2 cellular contexts compared by ENCODE assay signal in the genomic region with DNA sequence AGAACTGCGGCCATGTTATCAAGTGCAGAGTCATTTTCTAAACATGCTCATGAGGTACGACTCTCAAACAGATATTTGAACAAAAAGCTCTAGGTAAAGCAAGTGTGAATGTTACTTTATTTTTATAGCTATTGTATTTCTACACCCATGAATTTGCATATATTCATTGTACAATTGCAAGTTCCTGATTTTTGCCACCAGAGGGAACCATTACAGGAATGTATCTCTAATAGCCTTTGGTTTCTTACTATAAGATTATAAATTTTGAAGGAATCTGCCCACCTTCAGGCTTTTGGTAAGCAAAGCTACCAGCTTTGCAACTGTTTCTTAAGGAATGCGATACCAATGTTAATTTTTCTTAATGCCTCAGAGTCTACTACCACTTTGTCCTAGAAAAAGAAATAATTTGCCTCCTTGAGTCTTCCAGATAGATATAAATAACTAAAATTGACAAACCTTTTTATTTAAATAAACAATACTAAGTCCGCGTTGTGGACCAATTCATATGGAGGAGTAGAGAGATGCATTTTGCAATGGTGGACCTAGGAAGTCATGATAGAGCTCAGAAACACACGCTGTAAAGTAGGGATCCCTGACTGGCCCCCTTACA.
TF ChIP-seq lines count a peak whose summit lies in the region.

No MANE protein-coding gene starts in this region.

TF ChIP-seq in IMR-90, 13 proteins besides CTCF, POLR2A, EP300 and RAD21:
- TF ChIP-seq SMC3 (IDR thresholded peaks at IDR 0.05; ENCODE audit: low read depth, low read length) (peak; percentile 14; the same call in 1 of the 2 replicates), FOS (IDR thresholded peaks at IDR 0.05; ENCODE audit: low read depth, low read length) (no peak)

TF ChIP-seq in GM12878, 131 proteins besides CTCF, POLR2A, EP300 and RAD21:
- TF ChIP-seq, protein P1, sequence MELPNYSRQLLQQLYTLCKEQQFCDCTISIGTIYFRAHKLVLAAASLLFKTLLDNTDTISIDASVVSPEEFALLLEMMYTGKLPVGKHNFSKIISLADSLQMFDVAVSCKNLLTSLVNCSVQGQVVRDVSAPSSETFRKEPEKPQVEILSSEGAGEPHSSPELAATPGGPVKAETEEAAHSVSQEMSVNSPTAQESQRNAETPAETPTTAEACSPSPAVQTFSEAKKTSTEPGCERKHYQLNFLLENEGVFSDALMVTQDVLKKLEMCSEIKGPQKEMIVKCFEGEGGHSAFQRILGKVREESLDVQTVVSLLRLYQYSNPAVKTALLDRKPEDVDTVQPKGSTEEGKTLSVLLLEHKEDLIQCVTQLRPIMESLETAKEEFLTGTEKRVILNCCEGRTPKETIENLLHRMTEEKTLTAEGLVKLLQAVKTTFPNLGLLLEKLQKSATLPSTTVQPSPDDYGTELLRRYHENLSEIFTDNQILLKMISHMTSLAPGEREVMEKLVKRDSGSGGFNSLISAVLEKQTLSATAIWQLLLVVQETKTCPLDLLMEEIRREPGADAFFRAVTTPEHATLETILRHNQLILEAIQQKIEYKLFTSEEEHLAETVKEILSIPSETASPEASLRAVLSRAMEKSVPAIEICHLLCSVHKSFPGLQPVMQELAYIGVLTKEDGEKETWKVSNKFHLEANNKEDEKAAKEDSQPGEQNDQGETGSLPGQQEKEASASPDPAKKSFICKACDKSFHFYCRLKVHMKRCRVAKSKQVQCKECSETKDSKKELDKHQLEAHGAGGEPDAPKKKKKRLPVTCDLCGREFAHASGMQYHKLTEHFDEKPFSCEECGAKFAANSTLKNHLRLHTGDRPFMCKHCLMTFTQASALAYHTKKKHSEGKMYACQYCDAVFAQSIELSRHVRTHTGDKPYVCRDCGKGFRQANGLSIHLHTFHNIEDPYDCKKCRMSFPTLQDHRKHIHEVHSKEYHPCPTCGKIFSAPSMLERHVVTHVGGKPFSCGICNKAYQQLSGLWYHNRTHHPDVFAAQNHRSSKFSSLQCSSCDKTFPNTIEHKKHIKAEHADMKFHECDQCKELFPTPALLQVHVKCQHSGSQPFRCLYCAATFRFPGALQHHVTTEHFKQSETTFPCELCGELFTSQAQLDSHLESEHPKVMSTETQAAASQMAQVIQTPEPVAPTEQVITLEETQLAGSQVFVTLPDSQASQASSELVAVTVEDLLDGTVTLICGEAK (IDR thresholded peaks at IDR 0.05; ENCODE audit: borderline replicate concordance), result no peak
- no peak for TF ChIP-seq RUNX3 (IDR thresholded peaks at IDR 0.05; ENCODE audit: low read length)
- no peak for TF ChIP-seq SUZ12 (IDR thresholded peaks at IDR 0.05; ENCODE audit: unreplicated experiment)
